16 cellular contexts compared by ENCODE assay signal in genomic region chr18:57427429-57428181, GRCh38. TPM values are rescaled to one million over a fixed set of nuclear protein-coding genes. Genes with fewer than 3 reads are reported as not detected.
DNase-seq lines count a peak whose midpoint lies in the region; ATAC-seq, FAIRE-seq and TF ChIP-seq lines count a peak whose summit lies in the region.
"Had no signal": no experiment of that assay in that cellular context is flagged by ENCODE, and none has a peak within 500 bp of the region (broad histone marks: within the 10 kb centered on the region; RNA-seq: fewer than 3 reads in every experiment).

No MANE protein-coding gene starts in this region.

- peaks cover 11% of the 10 kb centered on the region; the same call in 1 of the 2 replicates for H3K4me1 Mint-ChIP-seq in HFFc6 (ENCODE audit: low read depth)

- H3K27ac Mint-ChIP-seq in HFFc6: no peak overlapping the region
- H3K27ac Mint-ChIP-seq: activated B cell treated with CpG ODN at 0.5 μM for 24 hours had no signal

- H3K27ac ChIP-seq in GM23248: no peak overlapping the region
- H3K27ac ChIP-seq in coronary artery: no peak overlapping the region
- H3K27ac ChIP-seq: epithelial cell of prostate, HL-60, PC-9 had no signal

- H3K79me2 ChIP-seq in GM23248 (ENCODE audit: insufficient read depth): no peaks in the 10 kb centered on the region

- no peaks in the 10 kb centered on the region for H3K36me3 ChIP-seq in GM23248 (ENCODE audit: low read depth)

- no peaks in the 10 kb centered on the region for H3F3A ChIP-seq in GM23248 (ENCODE audit: insufficient read depth)

- H3K9me2 ChIP-seq in GM23248 (ENCODE audit: insufficient read depth): no peaks in the 10 kb centered on the region

- H3K4me3 Mint-ChIP-seq in HFFc6: no peak overlapping the region
- H3K4me3 Mint-ChIP-seq: activated B cell treated with CpG ODN at 0.5 μM for 24 hours had no signal

- H3K27me3 Mint-ChIP-seq in HFFc6 (ENCODE audit: insufficient read depth): peaks cover 44% of the 10 kb centered on the region

- in situ Hi-C loops in GM23248 (cut with MboI): loop anchor here (25.0 kb wide), 1 partner anchor 565 kb away; no protein-coding TSS in a partner anchor

- WGBS in GM23248 (ENCODE audit: low coverage in 1 of 2, low lambda C conversion rate in 2 of 2, missing lambda C conversion rate in 2 of 2), 2 experiments: 10 to 15% methylated on average over 43 to 55 of the region's 78 CpGs

- TF ChIP-seq CTCF in coronary artery (IDR thresholded peaks at IDR 0.05) (no peak), HFFc6 (IDR thresholded peaks at IDR 0.05) (no peak)

- no peak overlapping the region for H3K4me2 ChIP-seq in GM23248 (ENCODE audit: unreplicated experiment)
- H3K4me2 ChIP-seq: PC-9 had no signal

- H4K20me1 ChIP-seq in GM23248 (ENCODE audit: insufficient read depth): no peaks in the 10 kb centered on the region

- H3K9ac ChIP-seq in GM23248: no peak overlapping the region

- H3K4me3 ChIP-seq in GM23248: no peak overlapping the region; the same call in 1 of the 2 replicates
- H3K4me3 ChIP-seq in coronary artery: peak overlapping the region; percentile 65
- H3K4me3 ChIP-seq: PC-9 had no signal

- no peaks in the 10 kb centered on the region for H3K9me3 ChIP-seq in GM23248 (ENCODE audit: low read depth)

- intact Hi-C loops in left colon (cut with DNase I, micrococcal nuclease): no loop called here
- intact Hi-C loops in sciatic nerve (cut with DNase I): no loop called here

- no peaks in the 10 kb centered on the region for H3K4me1 ChIP-seq in GM23248 (ENCODE audit: insufficient read depth)

- peak; percentile 4 for DNase-seq in GM23248
- DNase-seq in coronary artery (ENCODE audit: low spot score): no peak
- no peak for DNase-seq in left colon
- DNase-seq in sciatic nerve (ENCODE audit: low spot score): no peak
- DNase-seq in HFFc6: no peak
- no peak for DNase-seq in HUDEP-2 (lab: John Stamatoyannopoulos, UW; ENCODE audit: unreplicated experiment in 76 of 76)
- no peak for DNase-seq in urothelium cell line (ENCODE audit: low spot score)
- DNase-seq: activated B cell treated with CpG ODN at 0.5 μM for 24 hours; activated naive CD4-positive, alpha-beta T cell treated with Interleukin-2 at 50 U/mL for 16 hours; midbrain; NCI-H1694; PC-9 had no signal

- peaks cover 5% of the 10 kb centered on the region; the same call in 1 of the 2 replicates for H3K36me3 Mint-ChIP-seq in HFFc6 (ENCODE audit: low read depth)

- peaks cover 80% of the 10 kb centered on the region for H3K27me3 ChIP-seq in GM23248 (replicated peaks; ENCODE audit: insufficient read depth)

- FAIRE-seq in urothelium cell line (lab: Jason Lieb, UNC): no peak

- peak; percentile 81 for ATAC-seq in left colon
- ATAC-seq in sciatic nerve: peak; percentile 26
- no peak for ATAC-seq in HG02981 (IDR thresholded peaks at IDR 0.05; ENCODE audit: unreplicated experiment)
- ATAC-seq: HCT116 had no signal

- H2AFZ ChIP-seq in GM23248: 0 out of 2 replicates have a peak overlapping the region, but pooled peaks have one; percentile 22

- H3K9me3 Mint-ChIP-seq in HFFc6: peaks cover 4% of the 10 kb centered on the region

RNA-seq across cellular contexts. Expression of gene ONECUT2, which starts 7.6 kb away (rescaled TPM):
- total RNA-seq in GM23248 (2014; rRNA removed; shearing (Covaris generic)): not detected in 2 replicates
- polyA plus RNA-seq in GM23248 (2016; fragmentation: Nextera tagmentation; extraction: Ambion mirVana): 0.01 TPM in 2 replicates
- total RNA-seq in left colon (under 1 TPM; 0.31 TPM), sciatic nerve (not detected)
- total RNA-seq in HFFc6 (2021; fragmentation: NEBNext Ultra II Directional; extraction: Animal tissue kit (Norgen Biotek cat#: 25700)): under 1 TPM; 0.10 to 0.40 (median 0.18) TPM
- total RNA-seq: activated B cell treated with CpG ODN at 0.5 μM for 24 hours had no signal
